In genomic region chr5:55923873-55924500, GRCh38 we compare ENCODE assay signal across 13 cellular contexts.
DNase-seq lines count a peak whose midpoint lies in the region; ATAC-seq lines count a peak whose summit lies in the region.
"Had no signal": no experiment of that assay in that cellular context is flagged by ENCODE, and none has a peak within 500 bp of the region (broad histone marks: within the 10 kb centered on the region; RNA-seq: fewer than 3 reads in every experiment).

No MANE protein-coding gene starts in this region.

- no peak overlapping the region for H3K27ac ChIP-seq in CD8-positive, alpha-beta memory T cell (ENCODE audit: low read depth, low read length)
- H3K27ac ChIP-seq in naive thymus-derived CD4-positive, alpha-beta T cell (ENCODE audit: low read depth, low read length): no peak overlapping the region
- H3K27ac ChIP-seq: 22Rv1, ascending aorta, testis had no signal

- ATAC-seq in activated naive CD4-positive, alpha-beta T cell treated with anti-CD3 and anti-CD28 coated beads, Interleukin-2, amount 50 U/mL, for 72 hours: peak; percentile 10 to 36
- peak; percentile 16 for ATAC-seq in naive thymus-derived CD4-positive, alpha-beta T cell

- peak overlapping the region; percentile 80 to 98 (median 94) for H3K4me3 Mint-ChIP-seq in CD8-positive, alpha-beta memory T cell
- H3K4me3 Mint-ChIP-seq in naive thymus-derived CD4-positive, alpha-beta T cell: peak overlapping the region; percentile 90 to 100 (median 94)
- H3K4me3 Mint-ChIP-seq: nephron had no signal

- H3K4me1 ChIP-seq in CD8-positive, alpha-beta memory T cell (ENCODE audit: insufficient read depth, low read length): peaks cover 15% of the 10 kb centered on the region
- H3K4me1 ChIP-seq in naive thymus-derived CD4-positive, alpha-beta T cell (ENCODE audit: control insufficient read depth in 2 of 2, insufficient read depth in 2 of 2, low read length in 2 of 2): peaks cover 7 to 9% of the 10 kb centered on the region in 2 donors
- H3K4me1 ChIP-seq: ascending aorta, testis had no signal

- H3K36me3 ChIP-seq in CD8-positive, alpha-beta memory T cell (ENCODE audit: insufficient read depth, low read length): no peaks in the 10 kb centered on the region
- H3K36me3 ChIP-seq in naive thymus-derived CD4-positive, alpha-beta T cell (ENCODE audit: control insufficient read depth in 2 of 3, insufficient read depth in 3 of 3, low read length in 3 of 3): no peaks in the 10 kb centered on the region
- no peaks in the 10 kb centered on the region for H3K36me3 ChIP-seq in MG63
- H3K36me3 ChIP-seq: ascending aorta had no signal

- peaks cover 0 to 3% of the 10 kb centered on the region in 2 donors for H3K27me3 Mint-ChIP-seq in CD8-positive, alpha-beta memory T cell
- H3K27me3 Mint-ChIP-seq in naive thymus-derived CD4-positive, alpha-beta T cell: no peaks in the 10 kb centered on the region

- CTCF ChIA-PET in CD8-positive, alpha-beta memory T cell (lab: Charles Lee): interaction anchor here (0.7 to 1.3 kb wide), 3 partner anchors 12 to 18 kb away, joined by 3 read pairs; no protein-coding TSS in a partner anchor
- CTCF ChIA-PET in naive thymus-derived CD4-positive, alpha-beta T cell (lab: Charles Lee): interaction anchor here (1.4 kb wide), 1 partner anchor 12 kb away, joined by 5 read pairs; no protein-coding TSS in a partner anchor

- no peaks in the 10 kb centered on the region for H3K9me3 ChIP-seq in CD8-positive, alpha-beta memory T cell (ENCODE audit: low read length)
- H3K9me3 ChIP-seq in naive thymus-derived CD4-positive, alpha-beta T cell (ENCODE audit: control insufficient read depth in 2 of 3, low read length in 3 of 3): no peaks in the 10 kb centered on the region
- no peaks in the 10 kb centered on the region for H3K9me3 ChIP-seq in MG63
- H3K9me3 ChIP-seq: ascending aorta, testis had no signal

- POLR2A ChIA-PET in CD8-positive, alpha-beta memory T cell (lab: Charles Lee): interaction anchor here (0.6 to 0.9 kb wide), 2 partner anchors 9 to 270 kb away, joined by 3 read pairs; no protein-coding TSS in a partner anchor
- POLR2A ChIA-PET in naive thymus-derived CD4-positive, alpha-beta T cell (lab: Charles Lee): interaction anchor here (1.8 kb wide), 1 partner anchor 8 kb away, joined by 4 read pairs; no protein-coding TSS in a partner anchor

- intact Hi-C loops in naive thymus-derived CD4-positive, alpha-beta T cell (cut with micrococcal nuclease): loop anchor here in 1 of 2 donors (5.0 kb wide), 1 partner anchor 212 kb away; the partner anchor contains the start of gene SLC38A9

- no peaks in the 10 kb centered on the region for H3K36me3 Mint-ChIP-seq in CD8-positive, alpha-beta memory T cell
- peaks cover 0 to 4% of the 10 kb centered on the region in 2 donors for H3K36me3 Mint-ChIP-seq in activated naive CD4-positive, alpha-beta T cell treated with anti-CD3 and anti-CD28 coated beads, Interleukin-2, amount 50 U/mL, for 72 hours
- H3K36me3 Mint-ChIP-seq in naive thymus-derived CD4-positive, alpha-beta T cell: peaks cover 0 to 4% (median 0%) of the 10 kb centered on the region in 5 donors

- DNase-seq in DMS53 (lab: John Stamatoyannopoulos, UW) (peak; percentile 34), DMS53 treated with DMSO at 0.1 percent for 48 hours (lab: John Stamatoyannopoulos, UW; ENCODE audit: unreplicated experiment) (no peak), activated gamma-delta T cell treated with Interleukin-2 at 50 U/mL for 16 hours (no peak), MG63 (no peak), ureter (ENCODE audit: low spot score) (no peak)
- DNase-seq in CD8-positive, alpha-beta memory T cell: no peak
- no peak for DNase-seq in activated naive CD4-positive, alpha-beta T cell treated with anti-CD3 and anti-CD28 coated beads, Interleukin-2, amount 50 U/mL, for 72 hours (ENCODE audit: low spot score in 2 of 2)
- no peak for DNase-seq in naive thymus-derived CD4-positive, alpha-beta T cell
- DNase-seq: effector memory CD4-positive, alpha-beta T cell; testis had no signal

- H3K4me1 Mint-ChIP-seq in CD8-positive, alpha-beta memory T cell: peaks cover 13 to 26% (median 17%) of the 10 kb centered on the region in 3 donors
- H3K4me1 Mint-ChIP-seq in naive thymus-derived CD4-positive, alpha-beta T cell: peaks cover 16 to 31% (median 21%) of the 10 kb centered on the region in 7 donors
- H3K4me1 Mint-ChIP-seq: nephron had no signal

- H3K27me3 ChIP-seq in CD8-positive, alpha-beta memory T cell (ENCODE audit: insufficient read depth, low read length, poor library complexity, severe bottlenecking): no peaks in the 10 kb centered on the region
- no peaks in the 10 kb centered on the region for H3K27me3 ChIP-seq in naive thymus-derived CD4-positive, alpha-beta T cell (ENCODE audit: control insufficient read depth in 2 of 2, insufficient read depth in 2 of 2, low read length in 2 of 2)
- no peaks in the 10 kb centered on the region for H3K27me3 ChIP-seq in MG63
- H3K27me3 ChIP-seq: ascending aorta, testis had no signal

- H3K9me3 Mint-ChIP-seq in CD8-positive, alpha-beta memory T cell: no peaks in the 10 kb centered on the region
- no peaks in the 10 kb centered on the region for H3K9me3 Mint-ChIP-seq in activated naive CD4-positive, alpha-beta T cell treated with anti-CD3 and anti-CD28 coated beads, Interleukin-2, amount 50 U/mL, for 72 hours
- H3K9me3 Mint-ChIP-seq in naive thymus-derived CD4-positive, alpha-beta T cell: peaks cover 0 to 5% (median 0%) of the 10 kb centered on the region in 11 donors
- H3K9me3 Mint-ChIP-seq: nephron had no signal

- H3K4me3 ChIP-seq in CD8-positive, alpha-beta memory T cell (ENCODE audit: low read length): peak overlapping the region; percentile 59
- H3K4me3 ChIP-seq in naive thymus-derived CD4-positive, alpha-beta T cell (ENCODE audit: low read length): no peak overlapping the region
- no peak overlapping the region for H3K4me3 ChIP-seq in MG63
- H3K4me3 ChIP-seq: testis had no signal

- H3K27ac Mint-ChIP-seq in CD8-positive, alpha-beta memory T cell: peak overlapping the region in 4 of 8 donors; percentile 74 to 93 (median 82)
- H3K27ac Mint-ChIP-seq in activated naive CD4-positive, alpha-beta T cell treated with anti-CD3 and anti-CD28 coated beads, Interleukin-2, amount 50 U/mL, for 72 hours: peak overlapping the region; percentile 11 to 92
- H3K27ac Mint-ChIP-seq in naive thymus-derived CD4-positive, alpha-beta T cell: peak overlapping the region in 3 of 9 donors; percentile 43 to 93 (median 87)
- H3K27ac Mint-ChIP-seq: nephron had no signal
